In the genomic region with DNA sequence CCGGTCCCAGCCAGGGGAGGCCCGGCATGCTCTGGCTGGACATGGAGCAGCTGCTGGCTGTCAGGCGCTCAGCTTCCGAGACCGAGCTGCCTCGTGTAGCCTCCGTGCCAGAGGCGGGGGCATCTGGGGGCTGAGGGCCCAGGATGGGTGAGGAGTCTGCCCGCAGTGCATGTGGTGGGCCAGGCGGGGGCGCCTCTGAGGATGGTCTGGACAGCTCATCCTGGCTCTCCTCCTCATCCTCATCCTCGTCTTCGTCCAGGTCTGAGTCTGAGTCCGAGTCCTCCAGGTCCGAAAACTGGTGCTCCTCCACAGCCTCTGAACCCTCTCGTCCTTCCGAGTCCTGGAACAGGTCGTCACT, we compare ENCODE assay signal across 13 cellular contexts. TPM values are rescaled to one million over a fixed set of nuclear protein-coding genes. Genes with fewer than 3 reads are reported as not detected.
DNase-seq lines count a peak whose midpoint lies in the region; ATAC-seq, FAIRE-seq and TF ChIP-seq lines count a peak whose summit lies in the region.
"Had no signal": no experiment of that assay in that cellular context is flagged by ENCODE, and none has a peak within 500 bp of the region (broad histone marks: within the 10 kb centered on the region; RNA-seq: fewer than 3 reads in every experiment).

No MANE protein-coding gene starts in this region.

- H3K4me2 ChIP-seq in MM.1S (ENCODE audit: low read depth, low read length): no peak overlapping the region
- no peak overlapping the region for H3K4me2 ChIP-seq in endothelial cell of umbilical vein (ENCODE audit: insufficient read depth, low read length)

- H3K9ac ChIP-seq in MM.1S (ENCODE audit: low read length) (no peak overlapping the region), endothelial cell of umbilical vein (replicated peaks; ENCODE audit: extremely low read depth, insufficient read depth, low read length) (no peak overlapping the region)

- H3K36me3 ChIP-seq in heart left ventricle: peaks cover 0 to 23% (median 0%) of the 10 kb centered on the region in 9 donors
- H3K36me3 ChIP-seq in MM.1S (replicated peaks; ENCODE audit: insufficient read depth, low read length): no peaks in the 10 kb centered on the region
- H3K36me3 ChIP-seq in endothelial cell of umbilical vein (ENCODE audit: control insufficient read depth in 2 of 2, extremely low read depth in 1 of 2, insufficient read depth in 2 of 2, low read length in 2 of 2): no peaks in the 10 kb centered on the region
- peaks cover 0 to 37% (median 15%) of the 10 kb centered on the region in 6 donors for H3K36me3 ChIP-seq in spleen
- H3K36me3 ChIP-seq in vagina: no peaks in the 10 kb centered on the region

- DNase-seq in heart left ventricle (peak in 1 of 5 donors; percentile 61), left cardiac atrium (no peak), MM.1S (no peak), endothelial cell of umbilical vein (ENCODE audit: low read depth, low spot score) (no peak), spleen (peak; percentile 81), COLO829 (ENCODE audit: low spot score) (no peak), NOMO-1 treated with dmso at 0.1 percent for 144 hours (lab: John Stamatoyannopoulos, UW; ENCODE audit: unreplicated experiment) (no peak), vagina (ENCODE audit: extremely low spot score in 2 of 2) (no peak)
- DNase-seq: DMS79 treated with DMSO at 0.1 percent for 48 hours, mesendoderm, NCI-H1105 had no signal

- CTCF ChIA-PET in endothelial cell of umbilical vein (lab: Charles Lee): interaction anchor here (1.2 to 1.3 kb wide), 4 partner anchors 14 to 660 kb away, joined by 3 to 4 read pairs (median 4); no protein-coding TSS in a partner anchor

- WGBS in heart left ventricle, 4 donors: 82 to 96% (median 89%) methylated on average over 7 to 18 of the region's 18 CpGs
- WGBS in spleen, 5 donors: 81 to 88% (median 85%) methylated on average over 10 to 18 of the region's 18 CpGs

- TF ChIP-seq CTCF in heart left ventricle (IDR thresholded peaks at IDR 0.05) (peak in 7 of 12 donors; percentile 6 to 35 (median 32)), MM.1S (IDR thresholded peaks at IDR 0.05; ENCODE audit: low read length) (peak; percentile 53), endothelial cell of umbilical vein (IDR thresholded peaks at IDR 0.05; ENCODE audit: extremely low read depth in 1 of 2, insufficient read depth in 1 of 2, low read depth in 1 of 2, low read length in 2 of 2) (peak; percentile 31 to 50), spleen (IDR thresholded peaks at IDR 0.05 in 8 of 11, conservative IDR thresholded peaks at IDR 0.05 in 3 of 11) (peak in 5 of 11 experiments; percentile 24 to 42 (median 35)), vagina (IDR thresholded peaks at IDR 0.05) (no peak)

- POLR2A ChIA-PET in endothelial cell of umbilical vein (lab: Charles Lee): no interaction called here

- H2AFZ ChIP-seq in MM.1S (ENCODE audit: low read length): no peak overlapping the region
- no peak overlapping the region for H2AFZ ChIP-seq in endothelial cell of umbilical vein (ENCODE audit: low read depth, low read length)

- no peaks in the 10 kb centered on the region for H4K20me1 ChIP-seq in MM.1S (ENCODE audit: insufficient read depth, low read length)
- H4K20me1 ChIP-seq in endothelial cell of umbilical vein (replicated peaks; ENCODE audit: control insufficient read depth, extremely low read depth, insufficient read depth, low read length): no peaks in the 10 kb centered on the region

- dilution Hi-C loops in endothelial cell of umbilical vein (cut with MboI; ENCODE audit: extremely low pct_ligation_motif_present, low sequenced_read_pairs): no loop called here

- TF ChIP-seq POLR2A in heart left ventricle (IDR thresholded peaks at IDR 0.05) (no peak), endothelial cell of umbilical vein (IDR thresholded peaks at IDR 0.05; ENCODE audit: low read depth, low read length) (no peak), spleen (IDR thresholded peaks at IDR 0.05) (no peak), vagina (IDR thresholded peaks at IDR 0.05) (no peak)

- no peaks in the 10 kb centered on the region for H3K9me2 ChIP-seq in MM.1S (replicated peaks; ENCODE audit: insufficient read depth, low read length)

- H3K4me1 ChIP-seq in heart left ventricle (peaks cover 0 to 33% (median 17%) of the 10 kb centered on the region in 12 donors), MM.1S (ENCODE audit: low read length) (peaks cover 21% of the 10 kb centered on the region), endothelial cell of umbilical vein (ENCODE audit: control insufficient read depth, extremely low read depth, insufficient read depth, low read length) (peaks cover 4% of the 10 kb centered on the region), spleen (peaks cover 5 to 22% (median 16%) of the 10 kb centered on the region in 6 donors), vagina (peaks cover 21% of the 10 kb centered on the region)

- no peak for ATAC-seq in heart left ventricle
- ATAC-seq in left cardiac atrium: no peak
- ATAC-seq: activated T-helper 17 cell treated with anti-CD3 and anti-CD28 coated beads, Interleukin-2, amount 50 U/mL, for 72 hours had no signal

- H3K27ac ChIP-seq in heart left ventricle (no peak overlapping the region), MM.1S (ENCODE audit: low read length) (no peak overlapping the region), endothelial cell of umbilical vein (ENCODE audit: insufficient read depth, low read depth, low read length) (no peak overlapping the region), spleen (no peak overlapping the region), vagina (no peak overlapping the region)

- H3K79me2 ChIP-seq in MM.1S (ENCODE audit: low read length) (no peaks in the 10 kb centered on the region), endothelial cell of umbilical vein (ENCODE audit: control insufficient read depth, insufficient read depth, low read length) (no peaks in the 10 kb centered on the region)

- H3K9me3 ChIP-seq in heart left ventricle (no peaks in the 10 kb centered on the region), MM.1S (replicated peaks; ENCODE audit: insufficient read depth, low read length) (no peaks in the 10 kb centered on the region), endothelial cell of umbilical vein (replicated peaks; ENCODE audit: control insufficient read depth, insufficient read depth, low read length) (no peaks in the 10 kb centered on the region), spleen (no peaks in the 10 kb centered on the region), vagina (no peaks in the 10 kb centered on the region)
- H3K9me3 ChIP-seq: tibial nerve had no signal

- no peaks in the 10 kb centered on the region for H3F3A ChIP-seq in MM.1S (ENCODE audit: insufficient read depth, low read length)

- no peak for FAIRE-seq in endothelial cell of umbilical vein (lab: Jason Lieb, UNC)

- no TSS peak for BruUV-seq in endothelial cell of umbilical vein (replicated peaks; lab: Mats Ljungman, UMichigan)

- no peaks in the 10 kb centered on the region for H3K9me1 ChIP-seq in endothelial cell of umbilical vein (replicated peaks; ENCODE audit: control insufficient read depth, extremely low read depth, insufficient read depth, low read length)

- H3K27me3 ChIP-seq in heart left ventricle (no peaks in the 10 kb centered on the region), MM.1S (replicated peaks; ENCODE audit: insufficient read depth, low read length) (no peaks in the 10 kb centered on the region), endothelial cell of umbilical vein (ENCODE audit: control insufficient read depth in 2 of 2, insufficient read depth in 2 of 2, low read length in 2 of 2) (no peaks in the 10 kb centered on the region), spleen (replicated peaks in 1 of 7) (no peaks in the 10 kb centered on the region), vagina (no peaks in the 10 kb centered on the region)
- H3K27me3 ChIP-seq: tibial nerve had no signal

- H3K4me3 ChIP-seq in heart left ventricle (no peak overlapping the region), MM.1S (ENCODE audit: low read length) (no peak overlapping the region), endothelial cell of umbilical vein (replicated peaks in 1 of 3; ENCODE audit: insufficient read depth in 1 of 3, low read depth in 1 of 3, low read length in 3 of 3) (no peak overlapping the region), spleen (no peak overlapping the region), vagina (no peak overlapping the region)
- H3K4me3 ChIP-seq: tibial nerve had no signal

- intact Hi-C loops in heart left ventricle (cut with DNase I) (loop anchor here in 1 of 10 donors (10.0 kb wide), 1 partner anchor 61 kb away; no protein-coding TSS in a partner anchor), left cardiac atrium (cut with DNase I) (no loop called here), endothelial cell of umbilical vein (cut with micrococcal nuclease) (no loop called here), spleen (cut with DNase I; ENCODE audit: low total_unique reads) (no loop called here), vagina (cut with DNase I) (no loop called here)

TF ChIP-seq in endothelial cell of umbilical vein, 7 proteins besides CTCF, POLR2A, EP300 and RAD21 (continues in another document):
- TF ChIP-seq MYC (IDR thresholded peaks at IDR 0.05; ENCODE audit: low read depth, low read length): no peak
- TF ChIP-seq JUN (IDR thresholded peaks at IDR 0.05; ENCODE audit: borderline replicate concordance, insufficient read depth, insufficient read length, low read depth): no peak
- no peak for TF ChIP-seq GATA2 (IDR thresholded peaks at IDR 0.05; ENCODE audit: insufficient read depth, insufficient read length, low read depth, low read length)
- no peak for TF ChIP-seq POLR2AphosphoS5 (IDR thresholded peaks at IDR 0.05; ENCODE audit: insufficient read depth, low read depth, low read length)
- no peak for TF ChIP-seq FOS (IDR thresholded peaks at IDR 0.05; ENCODE audit: borderline replicate concordance, insufficient read depth, low read length)
- no peak for TF ChIP-seq EZH2 (IDR thresholded peaks at IDR 0.05; ENCODE audit: borderline replicate concordance, low read depth, low read length, severe bottlenecking)

RNA-seq across cellular contexts. Expression of a gene that starts 28.9 kb away (rescaled TPM):
- total RNA-seq in heart left ventricle: 1 to 10 TPM in 3 of 9 donors, under 1 TPM in 2, not detected in 4; 0.37 to 3.5 (median 1.9) TPM
- 1 to 10 TPM in 1 of 2 donors, under 1 TPM in 1; 0.23 to 2.6 TPM for polyA plus RNA-seq in heart left ventricle
- total RNA-seq in left cardiac atrium: 1 to 10 TPM in 1 of 2 donors, under 1 TPM in 1; 0.18 to 1.2 TPM
- not detected in 2 replicates for total RNA-seq in endothelial cell of umbilical vein
- not detected in 2 replicates for polyA plus RNA-seq in endothelial cell of umbilical vein
- 0.09 TPM in 1 of 2 replicates, not detected in the other for polyA plus RNA-seq in endothelial cell of umbilical vein (2011; cell fraction: cytosol; rRNA removed)
- polyA plus RNA-seq in endothelial cell of umbilical vein (2011; cell fraction: nucleus; rRNA removed): not detected in 2 replicates
- not detected in 2 replicates for polyA plus RNA-seq in endothelial cell of umbilical vein (2012)
- not detected in 2 replicates for polyA minus RNA-seq in endothelial cell of umbilical vein
- 1.6 TPM for polyA minus RNA-seq in endothelial cell of umbilical vein (2011; cell fraction: cytosol; rRNA and poly(A)+ RNA removed)
- not detected in 2 replicates for polyA minus RNA-seq in endothelial cell of umbilical vein (2011; cell fraction: nucleus; rRNA and poly(A)+ RNA removed)
- not detected for total RNA-seq in spleen
- not detected for polyA plus RNA-seq in spleen
- 9.3 TPM for total RNA-seq in vagina
- total RNA-seq: activated T-helper 17 cell treated with anti-CD3 and anti-CD28 coated beads, Interleukin-2, amount 50 U/mL, for 72 hours had no signal

Comparison
In these comparisons a context has a peak if more than half of its experiments do, and no peak if none do; other contexts are left out.
1. CTCF ChIP-seq: peak in heart left ventricle (7 of 12), MM.1S (single experiment) and endothelial cell of umbilical vein (2 of 2); none in vagina (0 of 3).